Comparison of ENCODE assay signal across 9 cellular contexts in the genomic region with DNA sequence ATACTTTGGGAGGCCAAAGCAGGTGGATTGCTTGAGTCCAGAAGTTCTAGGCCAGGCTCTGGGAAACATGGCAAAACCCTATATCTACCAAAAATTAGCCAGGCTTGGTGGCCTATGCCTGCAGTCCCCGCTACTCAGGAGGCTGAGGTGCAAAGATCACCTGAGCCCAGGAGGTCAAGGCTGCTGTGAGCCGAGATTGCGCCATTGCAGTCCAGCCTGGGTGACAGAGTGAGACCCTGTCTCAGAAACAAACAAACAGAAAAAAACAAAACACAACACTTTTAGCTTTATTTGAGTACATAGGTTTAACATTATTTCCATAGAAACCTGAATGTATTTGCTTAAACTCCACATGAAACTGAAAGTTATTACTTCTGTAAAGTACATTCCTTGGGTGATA. TPM values are rescaled to one million over a fixed set of nuclear protein-coding genes. Genes with fewer than 3 reads are reported as not detected.
"Had no signal": no experiment of that assay in that cellular context is flagged by ENCODE, and none has a peak within 500 bp of the region (broad histone marks: within the 10 kb centered on the region; RNA-seq: fewer than 3 reads in every experiment).

No MANE protein-coding gene starts in this region.

- ATAC-seq: HCT116 had no signal

- H3K27ac ChIP-seq: GM23248, HL-60 had no signal

- H2AFZ ChIP-seq: GM23248 had no signal

- H3K9me3 ChIP-seq: HAP-1 had no signal

- H3K36me3 ChIP-seq: HAP-1 had no signal

- DNase-seq: GM23248, GOT3, H7, HFFc6, IMR-90 had no signal

- H3K4me1 ChIP-seq: HAP-1 had no signal

- H3K4me3 ChIP-seq: GM23248, HAP-1 had no signal

- H3K9ac ChIP-seq: GM23248 had no signal

RNA-seq across cellular contexts. Expression of gene ACADL, which starts 2.4 kb away (rescaled TPM):
- total RNA-seq: GM23248, H7, HFFc6, HT1080, IMR-90 had no signal
- polyA plus RNA-seq: GM23248, IMR-90 had no signal
